Comparison of ENCODE assay signal across 18 cellular contexts in the genomic region with DNA sequence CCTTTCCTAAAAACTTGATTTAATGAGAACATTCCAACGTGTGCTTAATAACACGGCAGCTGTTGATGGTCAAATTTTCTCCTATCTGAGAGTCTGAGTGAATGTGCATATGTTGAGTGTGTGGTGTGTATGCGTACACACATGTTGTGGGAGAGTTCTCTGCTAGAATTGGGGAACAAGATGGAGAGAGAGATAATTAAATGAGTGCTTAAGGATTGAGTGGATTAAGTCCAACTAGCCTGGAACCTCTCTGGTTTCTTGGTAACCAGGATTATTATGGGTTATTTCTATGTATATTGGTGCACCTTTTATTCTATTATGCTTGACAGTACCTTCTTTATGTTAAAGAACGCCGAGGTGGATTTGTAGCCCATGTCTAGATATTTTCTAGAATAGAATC. TPM values are rescaled to one million over a fixed set of nuclear protein-coding genes. Genes with fewer than 3 reads are reported as not detected.
A peak's percentile ranks its signal among the peaks of the same experiment; 100 is the strongest.
DNase-seq lines count a peak whose midpoint lies in the region; TF ChIP-seq lines count a peak whose summit lies in the region.
"Had no signal": no experiment of that assay in that cellular context is flagged by ENCODE, and none has a peak within 500 bp of the region (broad histone marks: within the 10 kb centered on the region; RNA-seq: fewer than 3 reads in every experiment).

No MANE protein-coding gene starts in this region.

- no peaks in the 10 kb centered on the region for H3K27me3 Mint-ChIP-seq in activated T-cell treated with anti-CD3 and anti-CD28 coated beads, Interleukin-2, amount 50 U/mL, for 24 hours
- H3K27me3 Mint-ChIP-seq in activated T-helper 2 cell treated with anti-CD3 and anti-CD28 coated beads, Interferon-gamma antibody, Interleukin-2, Interleukin-4, amounts not matched to agents 10 μg/mL and 5 μg/mL and 100 μg/mL, durations not matched to agents 14 hours and 24 hours and 36 hours (ENCODE audit: low read depth): no peaks in the 10 kb centered on the region
- H3K27me3 Mint-ChIP-seq: brain had no signal

- TF ChIP-seq POLR2A in NB4 (IDR thresholded peaks at IDR 0.05; ENCODE audit: extremely low read depth, insufficient read length): no peak

- H3K27me3 ChIP-seq in neutrophil: no peaks in the 10 kb centered on the region

- no peak for DNase-seq in activated T-cell treated with anti-CD3 and anti-CD28 coated beads, Interleukin-2, amount 50 U/mL, for 24 hours
- no peak for DNase-seq in activated T-cell treated with anti-CD3 and anti-CD28 coated beads, Interleukin-2, amount 50 U/mL, for 1 hour
- DNase-seq in NB4 (ENCODE audit: low read depth): peak; percentile 26
- no peak for DNase-seq in activated T-helper 2 cell treated with anti-CD3 and anti-CD28 coated beads, Interferon-gamma antibody, Interleukin-2, Interleukin-4, amounts not matched to agents 10 μg/mL and 5 μg/mL and 100 μg/mL, durations not matched to agents 14 hours and 24 hours and 36 hours (ENCODE audit: low spot score)
- no peak for DNase-seq in stimulated activated CD4-positive, alpha-beta T cell treated with anti-CD3 and anti-CD28 coated beads, Interleukin-12 subunit alpha, Interleukin-12 subunit beta, amount 100 ng/mL, for 4 hours
- DNase-seq in SK-N-DZ (ENCODE audit: low spot score): no peak
- no peak for DNase-seq in NK-92 (lab: John Stamatoyannopoulos, UW; ENCODE audit: unreplicated experiment)
- DNase-seq: activated effector memory CD4-positive, alpha-beta T cell treated with Interleukin-2 at 50 U/mL for 16 hours; hippocampal formation; kidney; NCI-H226; NK-92 treated with Interleukin-12 subunit alpha and Interleukin-12 subunit beta, amount 100 ng/mL, for 24 hours; RPMI8226; stimulated activated CD4-positive, alpha-beta T cell treated with anti-CD3 and anti-CD28 coated beads, Interleukin-4, amount 100 ng/mL, for 1 hour had no signal

- H3K4me1 Mint-ChIP-seq in activated T-cell treated with anti-CD3 and anti-CD28 coated beads, Interleukin-2, amount 50 U/mL, for 24 hours (ENCODE audit: low read depth): peaks cover 95% of the 10 kb centered on the region
- H3K4me1 Mint-ChIP-seq in activated T-helper 2 cell treated with anti-CD3 and anti-CD28 coated beads, Interferon-gamma antibody, Interleukin-2, Interleukin-4, amounts not matched to agents 10 μg/mL and 5 μg/mL and 100 μg/mL, durations not matched to agents 14 hours and 24 hours and 36 hours (ENCODE audit: low read depth): peaks cover 86% of the 10 kb centered on the region

- intact Hi-C loops in activated T-helper 2 cell treated with anti-CD3 and anti-CD28 coated beads, Interferon-gamma antibody, Interleukin-2, Interleukin-4, amounts not matched to agents 10 μg/mL and 5 μg/mL and 100 μg/mL, durations not matched to agents 14 hours and 24 hours and 36 hours (cut with micrococcal nuclease): no loop called here

- peaks cover 89 to 91% of the 10 kb centered on the region in 2 experiments for H3K4me1 ChIP-seq in neutrophil (ENCODE audit: control insufficient read depth in 1 of 2, insufficient read depth in 1 of 2, low read depth in 1 of 2, low read length in 1 of 2)

- H3K27ac ChIP-seq in neutrophil: peak overlapping the region; percentile 64
- H3K27ac ChIP-seq: coronary artery had no signal

- no peak for TF ChIP-seq CTCF in NB4 (IDR thresholded peaks at IDR 0.05; ENCODE audit: low read depth, low read length)
- TF ChIP-seq CTCF in neutrophil (IDR thresholded peaks at IDR 0.05): no peak

- H3K4me3 ChIP-seq in NB4 (ENCODE audit: low read depth, low read length): no peak overlapping the region
- H3K4me3 ChIP-seq in neutrophil (ENCODE audit: low read depth in 1 of 2, low read length in 1 of 2): no peak overlapping the region
- H3K4me3 ChIP-seq: A549, coronary artery had no signal

- peak overlapping the region; percentile 93 for H3K27ac Mint-ChIP-seq in activated T-cell treated with anti-CD3 and anti-CD28 coated beads, Interleukin-2, amount 50 U/mL, for 24 hours
- H3K27ac Mint-ChIP-seq in activated T-helper 2 cell treated with anti-CD3 and anti-CD28 coated beads, Interferon-gamma antibody, Interleukin-2, Interleukin-4, amounts not matched to agents 10 μg/mL and 5 μg/mL and 100 μg/mL, durations not matched to agents 14 hours and 24 hours and 36 hours: peak overlapping the region; percentile 44
- H3K27ac Mint-ChIP-seq: brain had no signal

- H3K4me3 Mint-ChIP-seq in activated T-cell treated with anti-CD3 and anti-CD28 coated beads, Interleukin-2, amount 50 U/mL, for 24 hours: peak overlapping the region; percentile 70
- H3K4me3 Mint-ChIP-seq in activated T-helper 2 cell treated with anti-CD3 and anti-CD28 coated beads, Interferon-gamma antibody, Interleukin-2, Interleukin-4, amounts not matched to agents 10 μg/mL and 5 μg/mL and 100 μg/mL, durations not matched to agents 14 hours and 24 hours and 36 hours (ENCODE audit: low read depth): no peak overlapping the region
- H3K4me3 Mint-ChIP-seq: brain had no signal

- no peaks in the 10 kb centered on the region for H3K36me3 ChIP-seq in neutrophil

- H3K9me3 Mint-ChIP-seq in activated T-cell treated with anti-CD3 and anti-CD28 coated beads, Interleukin-2, amount 50 U/mL, for 24 hours: no peaks in the 10 kb centered on the region
- no peaks in the 10 kb centered on the region for H3K9me3 Mint-ChIP-seq in activated T-helper 2 cell treated with anti-CD3 and anti-CD28 coated beads, Interferon-gamma antibody, Interleukin-2, Interleukin-4, amounts not matched to agents 10 μg/mL and 5 μg/mL and 100 μg/mL, durations not matched to agents 14 hours and 24 hours and 36 hours
- H3K9me3 Mint-ChIP-seq: brain had no signal

- no peaks in the 10 kb centered on the region for H3K9me3 ChIP-seq in neutrophil
- H3K9me3 ChIP-seq: A549 had no signal

- H3K36me3 Mint-ChIP-seq in activated T-cell treated with anti-CD3 and anti-CD28 coated beads, Interleukin-2, amount 50 U/mL, for 24 hours (ENCODE audit: low read depth): peaks cover 54% of the 10 kb centered on the region
- H3K36me3 Mint-ChIP-seq in activated T-helper 2 cell treated with anti-CD3 and anti-CD28 coated beads, Interferon-gamma antibody, Interleukin-2, Interleukin-4, amounts not matched to agents 10 μg/mL and 5 μg/mL and 100 μg/mL, durations not matched to agents 14 hours and 24 hours and 36 hours (ENCODE audit: low read depth): peaks cover 34% of the 10 kb centered on the region
- H3K36me3 Mint-ChIP-seq: brain had no signal

RNA-seq across cellular contexts. Expression of a gene that starts 36.4 kb away (rescaled TPM):
- 112 and 117 TPM in 2 replicates for total RNA-seq in activated T-helper 2 cell treated with anti-CD3 and anti-CD28 coated beads, Interferon-gamma antibody, Interleukin-2, Interleukin-4, amounts not matched to agents 10 μg/mL and 5 μg/mL and 100 μg/mL, durations not matched to agents 14 hours and 24 hours and 36 hours
- 14.9 and 17.9 TPM in 2 replicates for polyA plus RNA-seq in SK-N-DZ (2014; cell fraction: cytosol; rRNA removed)
- 5.8 and 12.8 TPM in 2 replicates for polyA plus RNA-seq in SK-N-DZ (2014; cell fraction: nucleus; rRNA removed)
